Comparison of ENCODE assay signal across 8 cellular contexts in genomic region chr1:39892611-39893595, GRCh38. TPM values are rescaled to one million over a fixed set of nuclear protein-coding genes. Genes with fewer than 3 reads are reported as not detected.
DNase-seq lines count a peak whose midpoint lies in the region; ATAC-seq, FAIRE-seq and TF ChIP-seq lines count a peak whose summit lies in the region.

No MANE protein-coding gene starts in this region.

- CTCF ChIA-PET in A549 (lab: Yijun Ruan, JAX), result interaction anchor here (1.0 to 2.9 kb wide), 4 partner anchors 9 to 26 kb away, joined by 3 to 14 read pairs (median 4); partner anchors contain the start of genes MYCL and TRIT1

- DNase-seq in A549 (ENCODE audit: low read depth in 1 of 2, low spot score in 1 of 2) (peak; percentile 22 to 51), RWPE2 (ENCODE audit: low spot score) (no peak), right cardiac atrium (no peak), upper lobe of right lung (no peak), cerebellum (ENCODE audit: low spot score) (no peak)

- H3K27me3 ChIP-seq in RWPE2 (ENCODE audit: insufficient read depth, poor library complexity, severe bottlenecking) (no peaks in the 10 kb centered on the region), right cardiac atrium (ENCODE audit: control insufficient read depth, insufficient read depth) (no peaks in the 10 kb centered on the region), upper lobe of right lung (no peaks in the 10 kb centered on the region)

- intact Hi-C loops in right cardiac atrium (cut with DNase I), result no loop called here
- intact Hi-C loops in upper lobe of right lung (cut with DNase I), result no loop called here

- POLR2A ChIA-PET in A549 (lab: Yijun Ruan, JAX), result interaction anchor here (0.5 to 1.0 kb wide), 2 partner anchors 9 to 13 kb away, joined by 6 to 8 read pairs; partner anchors contain the start of gene MYCL

- H3K9me3 ChIP-seq in A549 (no peaks in the 10 kb centered on the region), RWPE2 (ENCODE audit: severe bottlenecking) (no peaks in the 10 kb centered on the region), right cardiac atrium (ENCODE audit: control insufficient read depth, low read length) (no peaks in the 10 kb centered on the region), upper lobe of right lung (no peaks in the 10 kb centered on the region)

- TF ChIP-seq POLR2A in A549 (IDR thresholded peaks at IDR 0.05; ENCODE audit: low read length), result no peak

- TF ChIP-seq EP300 in A549 (IDR thresholded peaks at IDR 0.05), result no peak

- TF ChIP-seq CTCF in A549 (IDR thresholded peaks at IDR 0.05) (no peak), RWPE2 (IDR thresholded peaks at IDR 0.05; ENCODE audit: poor library complexity, severe bottlenecking) (no peak), upper lobe of right lung (IDR thresholded peaks at IDR 0.05) (no peak)

- H3K27ac ChIP-seq in A549 (peak overlapping the region; percentile 35 to 55; a peak in 5 of 6 replicates), RWPE2 (ENCODE audit: poor library complexity, severe bottlenecking) (peak overlapping the region; percentile 71), right cardiac atrium (ENCODE audit: low read length) (no peak overlapping the region), upper lobe of right lung (no peak overlapping the region)

- H3K4me3 ChIP-seq in A549 (0 out of 3 replicates have a peak overlapping the region, but pooled peaks have one; percentile 18), RWPE2 (ENCODE audit: severe bottlenecking) (no peak overlapping the region), right cardiac atrium (ENCODE audit: low read length) (no peak overlapping the region), upper lobe of right lung (no peak overlapping the region)

- H3K4me2 ChIP-seq in A549, result peak overlapping the region; percentile 80

- peaks cover 27% of the 10 kb centered on the region for H3K4me1 ChIP-seq in A549
- peaks cover 24% of the 10 kb centered on the region for H3K4me1 ChIP-seq in RWPE2 (ENCODE audit: insufficient read depth, poor library complexity, severe bottlenecking)
- peaks cover 2% of the 10 kb centered on the region for H3K4me1 ChIP-seq in right cardiac atrium (ENCODE audit: control insufficient read depth, insufficient read depth, low read length)
- H3K4me1 ChIP-seq in upper lobe of right lung, result peaks cover 19% of the 10 kb centered on the region

- no peak for TF ChIP-seq RAD21 in A549 (conservative IDR thresholded peaks at IDR 0.05 in 1 of 2, IDR thresholded peaks at IDR 0.05 in 1 of 2)

- WGBS in A549 (ENCODE audit: missing lambda C conversion rate), result 6% methylated on average over 6 of the region's 6 CpGs
- WGBS in right cardiac atrium, result 24% methylated on average over 6 of the region's 6 CpGs

- ATAC-seq in A549 (peak; percentile 80 to 82), HG03354 (IDR thresholded peaks at IDR 0.05; ENCODE audit: poor library complexity, severe bottlenecking, unreplicated experiment) (peak; percentile 51), RWPE2 (ENCODE audit: low read depth) (peak; percentile 84), right cardiac atrium (peak; percentile 34 to 52), upper lobe of right lung (peak; percentile 73), GM18858 (IDR thresholded peaks at IDR 0.05; ENCODE audit: unreplicated experiment) (no peak), HG03139 (IDR thresholded peaks at IDR 0.05; ENCODE audit: unreplicated experiment) (no peak)

- no peaks in the 10 kb centered on the region for H3K36me3 ChIP-seq in RWPE2 (ENCODE audit: low read depth)
- H3K36me3 ChIP-seq in upper lobe of right lung, result no peaks in the 10 kb centered on the region

- no peak for FAIRE-seq in A549 (lab: Jason Lieb, UNC)

TF ChIP-seq in A549, 52 proteins besides CTCF, POLR2A, EP300 and RAD21:
- no peak for TF ChIP-seq SMC3 (IDR thresholded peaks at IDR 0.05)
- TF ChIP-seq HOXB5 (CRISPR knock-in tag; IDR thresholded peaks at IDR 0.05), result 0 out of 2 replicates have a peak, but pooled peaks have one; percentile 75

RNA-seq across cellular contexts. Expression of gene MYCL, which starts 8.8 kb away (rescaled TPM):
- polyA plus RNA-seq in A549 (2011; rRNA removed) (1.3 and 1.5 TPM in 2 replicates), A549 (2017; fragmentation: RNase III; extraction: RNeasy Plus Mini Kit Qiagen cat#74134 plus additional on column Dnase treatment) (0.62 to 0.68 TPM (median 0.67 TPM) in 3 replicates), right cardiac atrium (0.23 TPM)
- 0.63 and 0.92 TPM in 2 replicates for polyA plus RNA-seq in A549 (2012; cell fraction: cytosol; rRNA removed)
- polyA plus RNA-seq in A549 (2012; cell fraction: nucleus; rRNA removed), result 0.52 and 0.82 TPM in 2 replicates
- 1.7 and 2.0 TPM in 2 replicates for polyA minus RNA-seq in A549 (2011; rRNA and poly(A)+ RNA removed)
- total RNA-seq in right cardiac atrium (under 1 TPM; 0.33 to 0.97 (median 0.57) TPM), upper lobe of right lung (3.6 TPM), cerebellum (11.4 TPM)

RNA-seq across cellular contexts. Expression of gene TRIT1, which starts 9.6 kb away (rescaled TPM):
- 22.8 and 25.3 TPM in 2 replicates for polyA plus RNA-seq in A549 (2011; rRNA removed)
- polyA plus RNA-seq in A549 (2012; cell fraction: cytosol; rRNA removed), result 7.3 and 8.2 TPM in 2 replicates
- polyA plus RNA-seq in A549 (2012; cell fraction: nucleus; rRNA removed), result 8.3 and 8.8 TPM in 2 replicates
- polyA plus RNA-seq in A549 (2017; fragmentation: RNase III; extraction: RNeasy Plus Mini Kit Qiagen cat#74134 plus additional on column Dnase treatment), result 13.6 to 15.0 TPM (median 13.9 TPM) in 3 replicates
- polyA minus RNA-seq in A549 (2011; rRNA and poly(A)+ RNA removed), result 12.8 and 17.8 TPM in 2 replicates
- 10 to 100 TPM; 16.4 to 20.6 (median 18.1) TPM for total RNA-seq in right cardiac atrium
- 17.6 TPM for polyA plus RNA-seq in right cardiac atrium
- 13.1 TPM for total RNA-seq in upper lobe of right lung
- total RNA-seq in cerebellum, result 40.3 TPM

Comparison
In these comparisons a context has a peak if more than half of its experiments do, and no peak if none do; other contexts are left out.
1. ATAC-seq: peak in A549 (2 of 2), HG03354 (single experiment), RWPE2 (single experiment), right cardiac atrium (2 of 2) and upper lobe of right lung (single experiment); none in GM18858 (single experiment) and HG03139 (single experiment).
2. DNase-seq: peak in A549 (2 of 2); none in RWPE2 (single experiment), right cardiac atrium (0 of 3), upper lobe of right lung (single experiment) and cerebellum (single experiment).
3. H3K27ac ChIP-seq: peak in A549 (2 of 2) and RWPE2 (single experiment); none in right cardiac atrium (single experiment) and upper lobe of right lung (single experiment).